In the genomic region with DNA sequence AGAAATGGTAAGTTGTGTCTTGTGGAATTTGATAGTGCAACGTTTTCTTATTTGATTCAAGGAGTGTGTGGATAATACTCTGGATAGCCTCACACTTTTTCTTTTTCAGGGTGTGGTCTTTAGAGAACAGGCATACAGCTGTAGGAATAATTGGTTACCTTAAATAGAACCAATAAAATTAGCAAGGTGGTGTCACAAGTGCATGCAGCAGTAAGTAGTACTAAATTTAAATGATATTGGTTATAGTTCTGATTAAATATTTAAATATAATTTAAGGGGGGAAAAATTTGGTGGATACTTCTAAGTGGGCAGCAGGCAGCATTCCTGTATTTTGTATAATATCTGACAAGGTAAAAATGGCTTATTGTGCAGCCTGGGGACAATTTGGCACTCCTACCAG, we compare ENCODE assay signal across 9 cellular contexts. TPM values are rescaled to one million over a fixed set of nuclear protein-coding genes. Genes with fewer than 3 reads are reported as not detected.
DNase-seq lines count a peak whose midpoint lies in the region; ATAC-seq and TF ChIP-seq lines count a peak whose summit lies in the region.
"Had no signal": no experiment of that assay in that cellular context is flagged by ENCODE, and none has a peak within 500 bp of the region (broad histone marks: within the 10 kb centered on the region; RNA-seq: fewer than 3 reads in every experiment).

No MANE protein-coding gene starts in this region.

- intact Hi-C loops in colonic mucosa (cut with DNase I): no loop called here

- H3K27ac ChIP-seq in BLaER1: no peak overlapping the region
- no peak overlapping the region for H3K27ac ChIP-seq in colonic mucosa

- H3K4me3 Mint-ChIP-seq in IgD-negative memory B cell: peak overlapping the region; percentile 44 to 99 (median 98)
- H3K4me3 Mint-ChIP-seq in natural killer cell treated with Interleukin-12 subunit alpha and Interleukin-12 subunit beta and Interleukin-15 and Interleukin-18, amount 100 ng/mL, for 72 hours: peak overlapping the region; percentile 99

- H3K9ac ChIP-seq in BLaER1: peak overlapping the region; percentile 45; the same call in 1 of the 2 replicates
- no peak overlapping the region for H3K9ac ChIP-seq in colonic mucosa (ENCODE audit: low read depth in 2 of 2, low read length in 2 of 2)

- peaks cover 13% of the 10 kb centered on the region for H3K36me3 Mint-ChIP-seq in IgD-negative memory B cell
- peaks cover 53% of the 10 kb centered on the region for H3K36me3 Mint-ChIP-seq in natural killer cell treated with Interleukin-12 subunit alpha and Interleukin-12 subunit beta and Interleukin-15 and Interleukin-18, amount 100 ng/mL, for 72 hours

- peaks cover 49 to 59% (median 55%) of the 10 kb centered on the region in 3 donors for H3K4me1 Mint-ChIP-seq in IgD-negative memory B cell
- H3K4me1 Mint-ChIP-seq in natural killer cell treated with Interleukin-12 subunit alpha and Interleukin-12 subunit beta and Interleukin-15 and Interleukin-18, amount 100 ng/mL, for 72 hours (ENCODE audit: low read depth in 2 of 2): peaks cover 62 to 65% of the 10 kb centered on the region in 2 donors

- H3K9me3 ChIP-seq in BLaER1 (no peaks in the 10 kb centered on the region), colonic mucosa (no peaks in the 10 kb centered on the region)

- peaks cover 85% of the 10 kb centered on the region for H4K20me1 ChIP-seq in BLaER1

- H3K4me2 ChIP-seq in BLaER1: peak overlapping the region; percentile 90

- H3K4me1 ChIP-seq in BLaER1: peaks cover 76% of the 10 kb centered on the region
- peaks cover 35% of the 10 kb centered on the region for H3K4me1 ChIP-seq in colonic mucosa

- peak overlapping the region in 2 of 3 donors; percentile 53 to 93 for H3K27ac Mint-ChIP-seq in IgD-negative memory B cell
- peak overlapping the region; percentile 19 to 58 for H3K27ac Mint-ChIP-seq in natural killer cell treated with Interleukin-12 subunit alpha and Interleukin-12 subunit beta and Interleukin-15 and Interleukin-18, amount 100 ng/mL, for 72 hours

- H3K4me3 ChIP-seq in BLaER1: peak overlapping the region; percentile 99
- H3K4me3 ChIP-seq in colonic mucosa: peak overlapping the region; percentile 85

- no peak for DNase-seq in colonic mucosa
- no peak for DNase-seq in natural killer cell treated with Interleukin-12 subunit alpha and Interleukin-12 subunit beta and Interleukin-15 and Interleukin-18, amount 100 ng/mL, for 72 hours (ENCODE audit: low spot score)
- no peak for DNase-seq in NOMO-1 treated with dmso at 0.1 percent for 144 hours (lab: John Stamatoyannopoulos, UW; ENCODE audit: unreplicated experiment)
- DNase-seq in NCI-H2107 treated with DMSO at 0.1 percent for 48 hours (lab: John Stamatoyannopoulos, UW; ENCODE audit: unreplicated experiment): no peak
- no peak for DNase-seq in NCI-H748 treated with DMSO at 0.1 percent for 48 hours (lab: John Stamatoyannopoulos, UW)
- DNase-seq: caudate nucleus had no signal

- H3K27me3 Mint-ChIP-seq in IgD-negative memory B cell: no peaks in the 10 kb centered on the region
- H3K27me3 Mint-ChIP-seq in natural killer cell treated with Interleukin-12 subunit alpha and Interleukin-12 subunit beta and Interleukin-15 and Interleukin-18, amount 100 ng/mL, for 72 hours: no peaks in the 10 kb centered on the region

- H3K36me3 ChIP-seq in BLaER1: peaks cover 62% of the 10 kb centered on the region
- no peaks in the 10 kb centered on the region for H3K36me3 ChIP-seq in colonic mucosa

- no peak for TF ChIP-seq CTCF in colonic mucosa (IDR thresholded peaks at IDR 0.05)

- H3K27me3 ChIP-seq in BLaER1 (no peaks in the 10 kb centered on the region), colonic mucosa (no peaks in the 10 kb centered on the region)

- no peak for ATAC-seq in natural killer cell treated with Interleukin-12 subunit alpha and Interleukin-12 subunit beta and Interleukin-15 and Interleukin-18, amount 100 ng/mL, for 72 hours
- no peak for ATAC-seq in HG03135 (IDR thresholded peaks at IDR 0.05; ENCODE audit: unreplicated experiment)

- no peaks in the 10 kb centered on the region for H3K9me3 Mint-ChIP-seq in IgD-negative memory B cell
- no peaks in the 10 kb centered on the region for H3K9me3 Mint-ChIP-seq in natural killer cell treated with Interleukin-12 subunit alpha and Interleukin-12 subunit beta and Interleukin-15 and Interleukin-18, amount 100 ng/mL, for 72 hours

RNA-seq across cellular contexts. Expression of gene HAPSTR1, which starts 3.7 kb away (rescaled TPM):
- 20.2 TPM for polyA plus RNA-seq in IgD-negative memory B cell
- total RNA-seq in colonic mucosa: 10 to 100 TPM; 50.2 to 57.0 TPM
- total RNA-seq in natural killer cell treated with Interleukin-12 subunit alpha and Interleukin-12 subunit beta and Interleukin-15 and Interleukin-18, amount 100 ng/mL, for 72 hours: 10 to 100 TPM; 65.5 to 72.6 TPM
